Comparison of ENCODE assay signal across 8 cellular contexts in the genomic region with DNA sequence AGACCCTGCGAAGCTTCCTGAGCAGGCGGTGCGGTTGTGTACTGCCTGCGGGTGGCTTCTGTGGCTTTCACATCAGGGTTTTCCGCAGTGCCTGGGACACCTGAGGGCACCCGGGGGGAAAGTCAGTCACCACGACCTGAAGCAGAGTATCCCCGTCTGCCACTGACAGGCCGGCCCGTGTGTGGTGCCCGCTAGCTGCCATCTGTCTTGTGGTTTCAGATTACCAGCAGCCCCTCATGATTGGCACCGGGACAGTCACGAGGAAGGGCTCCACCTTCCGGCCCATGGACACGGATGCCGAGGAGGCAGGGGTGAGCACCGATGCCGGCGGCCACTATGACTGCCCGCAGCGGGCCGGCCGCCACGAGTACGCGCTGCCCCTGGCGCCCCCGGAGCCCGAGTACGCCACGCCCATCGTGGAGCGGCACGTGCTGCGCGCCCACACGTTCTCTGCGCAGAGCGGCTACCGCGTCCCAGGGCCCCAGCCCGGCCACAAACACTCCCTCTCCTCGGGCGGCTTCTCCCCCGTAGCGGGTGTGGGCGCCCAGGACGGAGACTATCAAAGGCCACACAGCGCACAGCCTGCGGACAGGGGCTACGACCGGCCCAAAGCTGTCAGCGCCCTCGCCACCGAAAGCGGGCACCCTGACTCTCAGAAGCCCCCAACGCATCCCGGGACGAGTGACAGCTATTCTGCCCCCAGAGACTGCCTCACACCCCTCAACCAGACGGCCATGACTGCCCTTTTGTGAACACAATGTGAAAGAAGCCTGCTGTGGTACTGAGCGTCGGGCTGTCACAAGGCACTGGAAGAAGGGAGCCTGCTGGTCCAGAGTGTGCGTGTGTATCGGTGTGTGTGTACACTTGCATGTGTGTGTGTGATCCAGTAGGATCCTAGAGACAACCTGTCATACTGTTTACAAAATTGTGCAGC. TPM values are rescaled to one million over a fixed set of nuclear protein-coding genes. Genes with fewer than 3 reads are reported as not detected.
DNase-seq lines count a peak whose midpoint lies in the region; ATAC-seq, FAIRE-seq and TF ChIP-seq lines count a peak whose summit lies in the region.

No MANE protein-coding gene starts in this region.

- H2AFZ ChIP-seq in HepG2 (ENCODE audit: low read length): no peak overlapping the region

- H3K36me3 Mint-ChIP-seq in central memory CD8-positive, alpha-beta T cell (ENCODE audit: insufficient read depth): peaks cover 6% of the 10 kb centered on the region

- peaks cover 47% of the 10 kb centered on the region for H3K4me1 Mint-ChIP-seq in central memory CD8-positive, alpha-beta T cell

- ATAC-seq in HG03066 (IDR thresholded peaks at IDR 0.05; ENCODE audit: low read depth, unreplicated experiment) (peak; percentile 54), HepG2 (no peak)
- ATAC-seq in central memory CD8-positive, alpha-beta T cell (replicated peaks; ENCODE audit: extremely low read depth, poor library complexity, severe bottlenecking): peak; percentile 12

- no peaks in the 10 kb centered on the region for H3K79me1 ChIP-seq in mesendoderm (ENCODE audit: low read length)

- no peak overlapping the region for H3K18ac ChIP-seq in mesendoderm (ENCODE audit: low read length)

- H4K5ac ChIP-seq in mesendoderm (ENCODE audit: low read length): no peak overlapping the region

- TF ChIP-seq RAD21 in HepG2 (CRISPR knock-in tag; IDR thresholded peaks at IDR 0.05): no peak

- no peak overlapping the region for H3K4ac ChIP-seq in mesendoderm (ENCODE audit: low read depth, low read length)

- H3K79me2 ChIP-seq in HepG2 (ENCODE audit: insufficient read depth, low read length) (no peaks in the 10 kb centered on the region), mesendoderm (ENCODE audit: control insufficient read depth, insufficient read depth, low read length) (no peaks in the 10 kb centered on the region)

- no peaks in the 10 kb centered on the region for H3K27me3 Mint-ChIP-seq in central memory CD8-positive, alpha-beta T cell

- peak overlapping the region; percentile 81 for H3K27ac Mint-ChIP-seq in central memory CD8-positive, alpha-beta T cell (ENCODE audit: low read depth)

- WGBS in HepG2 (ENCODE audit: low lambda C conversion rate): 98% methylated on average over 59 of the region's 64 CpGs
- WGBS in mesendoderm (ENCODE audit: extremely low coverage, insufficient coverage, low lambda C conversion rate): no CpG with 5 or more reads among the region's 64 CpGs

- H3K4me1 ChIP-seq in HepG2 (ENCODE audit: insufficient read depth, low read length) (peaks cover 31% of the 10 kb centered on the region), mesendoderm (ENCODE audit: control insufficient read depth, low read depth, low read length) (peaks cover 9% of the 10 kb centered on the region)

- H3K56ac ChIP-seq in mesendoderm (ENCODE audit: low read length): no peak overlapping the region

- no peaks in the 10 kb centered on the region for H3K9me3 Mint-ChIP-seq in central memory CD8-positive, alpha-beta T cell

- H2BK5ac ChIP-seq in mesendoderm (ENCODE audit: low read length): no peak overlapping the region

- no peaks in the 10 kb centered on the region for H3K36me3 ChIP-seq in WERI-Rb-1
- peaks cover 20 to 44% of the 10 kb centered on the region in 2 experiments for H3K36me3 ChIP-seq in HepG2 (replicated peaks in 1 of 2; ENCODE audit: control insufficient read depth in 1 of 2, insufficient read depth in 2 of 2, low read length in 2 of 2)
- H3K36me3 ChIP-seq in mesendoderm (ENCODE audit: control insufficient read depth, insufficient read depth, low read length): no peaks in the 10 kb centered on the region

- POLR2A ChIA-PET in HepG2 (lab: Yijun Ruan, JAX): interaction anchor here (1.3 kb wide), 1 partner anchor 65 kb away, joined by 4 read pairs; a partner anchor contains a TSS

- H4K20me1 ChIP-seq in HepG2 (ENCODE audit: insufficient read depth, low read length): no peaks in the 10 kb centered on the region

- no TSS peak for BruUV-seq in HepG2 (replicated peaks; lab: Mats Ljungman, UMichigan)

- no peaks in the 10 kb centered on the region for H3K27me3 ChIP-seq in WERI-Rb-1 (ENCODE audit: insufficient read depth, low read depth, severe bottlenecking)
- no peaks in the 10 kb centered on the region for H3K27me3 ChIP-seq in HepG2 (ENCODE audit: control insufficient read depth in 1 of 2, insufficient read depth in 2 of 2, low read length in 2 of 2)
- H3K27me3 ChIP-seq in mesendoderm (ENCODE audit: insufficient read depth, low read length, poor library complexity): no peaks in the 10 kb centered on the region

- TF ChIP-seq EP300 in HepG2 (IDR thresholded peaks at IDR 0.05; ENCODE audit: low read depth in 2 of 2, low read length in 2 of 2) (no peak), HepG2 (CRISPR knock-in tag; IDR thresholded peaks at IDR 0.05; ENCODE audit: borderline replicate concordance) (no peak)

- intact Hi-C loops in HepG2 (cut with micrococcal nuclease; ENCODE audit: unreplicated experiment): no loop called here

- H2BK15ac ChIP-seq in mesendoderm (replicated peaks; ENCODE audit: low read depth): no peak overlapping the region

- H3K23ac ChIP-seq in mesendoderm (ENCODE audit: low read length): no peak overlapping the region

- H3K9ac ChIP-seq in HepG2 (ENCODE audit: insufficient read depth, low read depth, low read length) (no peak overlapping the region), mesendoderm (ENCODE audit: low read length) (no peak overlapping the region)

- no peaks in the 10 kb centered on the region for H3K9me3 ChIP-seq in WERI-Rb-1 (ENCODE audit: severe bottlenecking)
- H3K9me3 ChIP-seq in HepG2 (ENCODE audit: low read length): no peaks in the 10 kb centered on the region

- no peak overlapping the region for H3K27ac ChIP-seq in WERI-Rb-1
- H3K27ac ChIP-seq in HepG2 (ENCODE audit: extremely low read length, insufficient read depth, low read length): peak overlapping the region; percentile 40
- no peak overlapping the region for H3K27ac ChIP-seq in mesendoderm (ENCODE audit: low read depth, low read length)

- TF ChIP-seq CTCF in GM12875 (IDR thresholded peaks at IDR 0.05; ENCODE audit: borderline replicate concordance, insufficient read depth, low read depth, low read length): 0 out of 2 replicates have a peak, but pooled peaks have one; percentile 2
- TF ChIP-seq CTCF in WERI-Rb-1 (IDR thresholded peaks at IDR 0.05; ENCODE audit: low read depth, low read length): peak; percentile 18; the same call in 1 of the 2 replicates
- TF ChIP-seq CTCF in HepG2 (CRISPR knock-in tag; IDR thresholded peaks at IDR 0.05): no peak

- H3K4me3 Mint-ChIP-seq in central memory CD8-positive, alpha-beta T cell: peak overlapping the region; percentile 81

- no peak for FAIRE-seq in HepG2 (lab: Jason Lieb, UNC)

- CTCF ChIA-PET in HepG2 (lab: Yijun Ruan, JAX; ENCODE audit: low intra/inter-chr PET ratio, low total read pairs): no interaction called here

- H2BK120ac ChIP-seq in mesendoderm (ENCODE audit: low read depth, low read length): no peak overlapping the region

- H4K8ac ChIP-seq in mesendoderm (ENCODE audit: low read depth, low read length): no peak overlapping the region

- DNase-seq in WERI-Rb-1 (peak; percentile 81), HepG2 (ENCODE audit: low spot score) (no peak), mesendoderm (no peak), NCI-H2081 treated with DMSO at 0.1 percent for 48 hours (lab: John Stamatoyannopoulos, UW) (no peak)
- DNase-seq in central memory CD8-positive, alpha-beta T cell (ENCODE audit: low spot score in 2 of 2): peak in 1 of 2 donors; percentile 35
- peak; percentile 6 for DNase-seq in stimulated activated CD8-positive, alpha-beta memory T cell treated with anti-CD3 and anti-CD28 coated beads, Interleukin-12 subunit alpha, Interleukin-12 subunit beta, amount 100 ng/mL, for 1 hour (ENCODE audit: low read depth)

- TF ChIP-seq POLR2A in HepG2 (IDR thresholded peaks at IDR 0.05; ENCODE audit: insufficient read depth in 1 of 2, low read depth in 2 of 2, low read length in 2 of 2): no peak

- H2AK5ac ChIP-seq in mesendoderm (ENCODE audit: low read length): no peak overlapping the region

- H3K4me3 ChIP-seq in GM12875 (ENCODE audit: low read depth, low read length) (no peak overlapping the region), WERI-Rb-1 (ENCODE audit: low read depth, low read length) (peak overlapping the region; percentile 17), HepG2 (replicated peaks in 1 of 3; ENCODE audit: insufficient read depth in 1 of 3, low read depth in 2 of 3, low read length in 3 of 3) (no peak overlapping the region), mesendoderm (ENCODE audit: low read length) (no peak overlapping the region)

- in situ Hi-C loops in HepG2 (cut with HindIII; ENCODE audit: extremely low pct_ligation_motif_present, low pct_unique_long_range_greater_than_20kb): loop anchor here (5.0 kb wide), 1 partner anchor 66 kb away; a partner anchor contains a TSS

- H3K4me2 ChIP-seq in HepG2 (ENCODE audit: low read depth, low read length) (no peak overlapping the region), mesendoderm (ENCODE audit: low read length) (no peak overlapping the region)

TF ChIP-seq in HepG2, 621 proteins besides CTCF, POLR2A, EP300 and RAD21 (continues in another document):
- no peak for TF ChIP-seq ZFP36 (IDR thresholded peaks at IDR 0.05; ENCODE audit: borderline replicate concordance, low read depth, low read length, partially characterized antibody)

RNA-seq across cellular contexts. Expression of a gene that starts 54.4 kb away (rescaled TPM):
- 41.5 and 54.3 TPM in 2 replicates for total RNA-seq in HepG2 (2016; rRNA removed; fragmentation: Illumina TruSeq; extraction: Trizol)
- 2.4 and 2.7 TPM in 2 replicates for total RNA-seq in HepG2 (2016; cell fraction: cytosol; rRNA removed; fragmentation: Illumina TruSeq; extraction: Trizol; ENCODE audit: low read depth)
- 41.6 and 52.1 TPM in 2 replicates for total RNA-seq in HepG2 (2016; cell fraction: insoluble cytoplasmic fraction; rRNA removed; fragmentation: Illumina TruSeq; extraction: Trizol)
- 9.6 and 12.2 TPM in 2 replicates for total RNA-seq in HepG2 (2016; cell fraction: membrane; rRNA removed; fragmentation: Illumina TruSeq; extraction: Trizol)
- total RNA-seq in HepG2 (2016; cell fraction: nucleus; rRNA removed; fragmentation: Illumina TruSeq; extraction: Trizol): 48.5 and 49.9 TPM in 2 replicates
- polyA plus RNA-seq in HepG2 (2011; rRNA removed): 18.6 and 20.9 TPM in 2 replicates
- polyA plus RNA-seq in HepG2 (2011; cell fraction: cytosol; rRNA removed): 7.6 and 12.2 TPM in 2 replicates
- polyA plus RNA-seq in HepG2 (2011; cell fraction: nucleus; rRNA removed): 14.6 and 21.5 TPM in 2 replicates
- 25.9 and 28.3 TPM in 2 replicates for polyA plus RNA-seq in HepG2 (2012)
- polyA plus RNA-seq in HepG2 (2016; cell fraction: cytosol; fragmentation: Illumina TruSeq; extraction: Trizol; ENCODE audit: low read depth): 1.0 and 1.1 TPM in 2 replicates
- polyA plus RNA-seq in HepG2 (2016; cell fraction: insoluble cytoplasmic fraction; fragmentation: Illumina TruSeq; extraction: Trizol; ENCODE audit: low read depth): 43.9 and 46.4 TPM in 2 replicates
- polyA plus RNA-seq in HepG2 (2016; cell fraction: membrane; fragmentation: Illumina TruSeq; extraction: Trizol; ENCODE audit: low read depth): 4.6 and 5.2 TPM in 2 replicates
- 55.3 and 56.6 TPM in 2 replicates for polyA plus RNA-seq in HepG2 (2016; cell fraction: nucleus; fragmentation: Illumina TruSeq; extraction: Trizol; ENCODE audit: insufficient read depth, low read depth)
- polyA minus RNA-seq in HepG2 (2011; rRNA and poly(A)+ RNA removed; ENCODE audit: low replicate concordance): 6.1 and 9.2 TPM in 2 replicates
- 20.1 and 20.2 TPM in 2 replicates for polyA minus RNA-seq in HepG2 (2011; cell fraction: cytosol; rRNA and poly(A)+ RNA removed)
- 48.8 and 51.2 TPM in 2 replicates for polyA minus RNA-seq in HepG2 (2011; cell fraction: nucleus; rRNA and poly(A)+ RNA removed)
- polyA plus RNA-seq in mesendoderm (2013, experiment 1 of 2): 12.1 TPM
- 12.3 TPM for polyA plus RNA-seq in mesendoderm (2013, experiment 2 of 2)

Comparison
In these comparisons a context has a peak if more than half of its experiments do, and no peak if none do; other contexts are left out.
1. DNase-seq: peak in WERI-Rb-1 (single experiment) and stimulated activated CD8-positive, alpha-beta memory T cell treated with anti-CD3 and anti-CD28 coated beads, Interleukin-12 subunit alpha, Interleukin-12 subunit beta, amount 100 ng/mL, for 1 hour (single experiment); none in HepG2 (single experiment), mesendoderm (single experiment) and NCI-H2081 treated with DMSO at 0.1 percent for 48 hours (single experiment).